8 cellular contexts compared by ENCODE assay signal in the genomic region with DNA sequence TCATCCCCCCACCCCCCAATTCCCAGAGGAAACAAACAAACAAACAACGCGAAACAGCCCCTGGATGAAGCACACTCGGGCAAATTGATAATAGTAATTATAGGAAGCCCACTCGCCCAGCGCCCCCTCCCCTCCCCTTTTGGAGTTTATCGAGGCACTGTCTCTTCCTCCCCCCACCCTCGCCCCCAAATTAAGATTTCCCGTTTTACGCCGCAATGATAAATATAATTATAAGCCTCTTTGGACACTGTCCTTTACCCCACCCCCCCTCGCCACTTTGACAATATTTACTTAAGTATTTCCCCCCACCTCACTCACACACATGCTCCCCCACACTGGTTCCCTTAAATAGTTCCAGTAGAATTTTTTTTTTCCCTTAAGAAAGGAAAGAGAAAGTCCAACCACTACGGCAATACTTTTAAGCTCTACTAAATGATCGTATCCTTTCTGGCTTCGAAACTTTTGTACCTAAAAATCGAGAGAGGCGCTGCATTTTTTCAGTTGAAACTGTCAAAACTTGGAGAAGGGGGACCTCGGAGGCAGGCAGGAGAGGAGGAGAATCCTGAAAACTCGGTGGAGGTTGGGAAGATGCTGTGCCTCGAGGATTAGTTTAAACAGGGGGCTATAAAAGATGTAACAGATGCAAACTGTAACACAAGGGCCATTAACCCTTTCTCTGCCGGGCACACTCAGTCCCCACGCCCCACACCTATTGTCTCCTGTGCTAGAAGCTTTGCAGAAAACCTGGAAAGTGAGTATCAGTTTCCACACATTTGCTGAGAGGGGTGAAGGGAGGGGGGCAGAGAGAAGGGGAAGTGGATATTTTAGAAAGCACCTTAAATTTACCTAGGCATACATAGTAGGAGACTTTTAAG. TPM values are rescaled to one million over a fixed set of nuclear protein-coding genes. Genes with fewer than 3 reads are reported as not detected.
A peak's percentile ranks its signal among the peaks of the same experiment; 100 is the strongest.
DNase-seq lines count a peak whose midpoint lies in the region; ATAC-seq and TF ChIP-seq lines count a peak whose summit lies in the region.

No MANE protein-coding gene starts in this region.

- H3K36me3 ChIP-seq in ES-I3 (ENCODE audit: insufficient read depth, low read length) (no peaks in the 10 kb centered on the region), OCI-LY3 (replicated peaks; ENCODE audit: low read depth, low read length) (no peaks in the 10 kb centered on the region), esophagus (ENCODE audit: control insufficient read depth in 2 of 2, insufficient read depth in 2 of 2, low read length in 1 of 2) (no peaks in the 10 kb centered on the region), trophoblast cell (ENCODE audit: control insufficient read depth in 1 of 2, insufficient read depth in 2 of 2, low read length in 2 of 2) (no peaks in the 10 kb centered on the region)

- H3K4me3 ChIP-seq in OCI-LY3 (ENCODE audit: low read length) (peak overlapping the region; percentile 85), esophagus (ENCODE audit: low read depth in 1 of 2, low read length in 2 of 2) (peak overlapping the region; percentile 28 to 61), trophoblast cell (ENCODE audit: low read depth, low read length) (peak overlapping the region; percentile 13)

- H3K4me2 ChIP-seq in OCI-LY3 (ENCODE audit: low read length) (peak overlapping the region; percentile 100), trophoblast cell (ENCODE audit: low read length) (peak overlapping the region; percentile 98)

- 0 out of 2 replicates have a peak overlapping the region, but pooled peaks have one; percentile 25 for H2AFZ ChIP-seq in OCI-LY3 (ENCODE audit: low read depth, low read length)
- H2AFZ ChIP-seq in trophoblast cell (ENCODE audit: insufficient read depth, low read length, poor library complexity): no peak overlapping the region

- H3K4ac ChIP-seq in trophoblast cell (ENCODE audit: low read depth, low read length): no peak overlapping the region

- peak overlapping the region; percentile 58 for H3K18ac ChIP-seq in trophoblast cell (ENCODE audit: low read length)

- no peak overlapping the region for H2BK12ac ChIP-seq in trophoblast cell (ENCODE audit: low read length)

- peaks cover 7% of the 10 kb centered on the region for H3K79me1 ChIP-seq in trophoblast cell (ENCODE audit: low read length)

- DNase-seq in trophoblast cell: no peak
- no peak for DNase-seq in 8988T
- no peak for DNase-seq in A172 (ENCODE audit: low spot score)
- no peak for DNase-seq in GDM1 (lab: John Stamatoyannopoulos, UW)

- no peak overlapping the region for H2AK5ac ChIP-seq in trophoblast cell (ENCODE audit: low read length)

- H3K23ac ChIP-seq in trophoblast cell (ENCODE audit: low read length): no peak overlapping the region

- ATAC-seq in HG03442 (IDR thresholded peaks at IDR 0.05; ENCODE audit: unreplicated experiment): no peak

- H2BK120ac ChIP-seq in trophoblast cell (ENCODE audit: insufficient read depth, low read length, poor library complexity): peak overlapping the region; percentile 34

- H3K27me3 ChIP-seq in OCI-LY3 (ENCODE audit: low read depth, low read length) (peaks cover 43% of the 10 kb centered on the region), esophagus (ENCODE audit: control insufficient read depth in 1 of 2, insufficient read depth in 2 of 2, low read length in 2 of 2) (peaks cover 3 to 10% of the 10 kb centered on the region in 2 donors), trophoblast cell (ENCODE audit: insufficient read depth, low read length) (peaks cover 61% of the 10 kb centered on the region)

- H4K8ac ChIP-seq in trophoblast cell (ENCODE audit: low read depth, low read length): peak overlapping the region; percentile 35

- H3K27ac ChIP-seq in OCI-LY3 (ENCODE audit: low read length) (peak overlapping the region; percentile 75), esophagus (ENCODE audit: low read depth in 2 of 2, low read length in 1 of 2) (peak overlapping the region; percentile 82 to 87), trophoblast cell (ENCODE audit: low read depth, low read length) (no peak overlapping the region)

- no peak overlapping the region for H4K91ac ChIP-seq in trophoblast cell (ENCODE audit: low read depth, low read length)

- 3 to 4% methylated on average over 21 of the region's 21 CpGs for WGBS in esophagus, 2 donors
- WGBS in trophoblast cell (ENCODE audit: extremely low coverage, insufficient coverage, insufficient read length): no CpG with 5 or more reads among the region's 21 CpGs

- H3K14ac ChIP-seq in trophoblast cell (ENCODE audit: low read length): no peak overlapping the region

- no peak overlapping the region for H2BK5ac ChIP-seq in trophoblast cell (ENCODE audit: low read depth, low read length, poor library complexity)

- H3K79me2 ChIP-seq in OCI-LY3 (ENCODE audit: low read length): peaks cover 35% of the 10 kb centered on the region
- peaks cover 2% of the 10 kb centered on the region for H3K79me2 ChIP-seq in trophoblast cell (ENCODE audit: control insufficient read depth, insufficient read depth, low read length, poor library complexity)

- H4K12ac ChIP-seq in trophoblast cell (ENCODE audit: low read depth, low read length): no peak overlapping the region

- H4K20me1 ChIP-seq in OCI-LY3 (ENCODE audit: insufficient read depth, low read length): no peaks in the 10 kb centered on the region

- H3K9ac ChIP-seq in ES-I3 (ENCODE audit: low read depth, low read length) (peak overlapping the region; percentile 76; the same call in 1 of the 2 replicates), OCI-LY3 (ENCODE audit: low read length) (peak overlapping the region; percentile 92), trophoblast cell (ENCODE audit: low read length) (peak overlapping the region; percentile 68)

- H3K4me1 ChIP-seq in ES-I3 (ENCODE audit: insufficient read depth, low read length): peaks cover 28% of the 10 kb centered on the region
- peaks cover 56% of the 10 kb centered on the region for H3K4me1 ChIP-seq in OCI-LY3 (ENCODE audit: low read length)
- H3K4me1 ChIP-seq in esophagus (ENCODE audit: control insufficient read depth in 2 of 2, insufficient read depth in 2 of 2, low read length in 1 of 2): peaks cover 0 to 3% of the 10 kb centered on the region in 2 donors
- H3K4me1 ChIP-seq in trophoblast cell (ENCODE audit: control insufficient read depth in 1 of 2, insufficient read depth in 2 of 2, low read length in 2 of 2): peaks cover 0 to 3% of the 10 kb centered on the region in 2 experiments

- no peak for TF ChIP-seq CTCF in OCI-LY3 (IDR thresholded peaks at IDR 0.05; ENCODE audit: low read depth, low read length)

- H3K9me3 ChIP-seq in ES-I3 (ENCODE audit: control insufficient read depth, insufficient read depth, low read length) (no peaks in the 10 kb centered on the region), OCI-LY3 (ENCODE audit: insufficient read depth, low read length) (no peaks in the 10 kb centered on the region), esophagus (ENCODE audit: control insufficient read depth in 2 of 2, insufficient read depth in 1 of 2, low read depth in 1 of 2, low read length in 1 of 2) (no peaks in the 10 kb centered on the region), trophoblast cell (ENCODE audit: insufficient read depth, low read depth, low read length) (no peaks in the 10 kb centered on the region)

RNA-seq across cellular contexts. Expression of gene ZEB2, which starts 1.9 kb away (rescaled TPM):
- 1 to 10 TPM; 3.7 to 5.9 TPM for polyA plus RNA-seq in esophagus
- polyA plus RNA-seq in trophoblast cell (2013): 4.0 and 4.4 TPM in 2 replicates
- 20.2 and 35.0 TPM in 2 replicates for total RNA-seq in A172 (2014; rRNA removed; shearing (Covaris generic))

Comparison
In these comparisons a context has a peak if more than half of its experiments do, and no peak if none do; other contexts are left out.
1. H3K4me3 ChIP-seq: peak in every context shown above with its lines; median percentile 85 in OCI-LY3; 44 in esophagus; 13 in trophoblast cell.